9 cellular contexts compared by ENCODE assay signal in genomic region chrX:53481816-53482485, GRCh38. TPM values are rescaled to one million over a fixed set of nuclear protein-coding genes. Genes with fewer than 3 reads are reported as not detected.
A peak's percentile ranks its signal among the peaks of the same experiment; 100 is the strongest.
DNase-seq lines count a peak whose midpoint lies in the region; ATAC-seq lines count a peak whose summit lies in the region.
"Had no signal": no experiment of that assay in that cellular context is flagged by ENCODE, and none has a peak within 500 bp of the region (broad histone marks: within the 10 kb centered on the region; RNA-seq: fewer than 3 reads in every experiment).

No MANE protein-coding gene starts in this region.

- no peaks in the 10 kb centered on the region for H3K9me3 ChIP-seq in effector memory CD4-positive, alpha-beta T cell (ENCODE audit: control insufficient read depth, low read length)
- H3K9me3 ChIP-seq: ovary had no signal

- H3K4me1 ChIP-seq in effector memory CD4-positive, alpha-beta T cell (ENCODE audit: control insufficient read depth, insufficient read depth, low read length, poor library complexity, severe bottlenecking) = peaks cover 3% of the 10 kb centered on the region

- H3K27me3 ChIP-seq in H7 (ENCODE audit: control insufficient read depth, insufficient read depth, low read length) = no peaks in the 10 kb centered on the region
- no peaks in the 10 kb centered on the region for H3K27me3 ChIP-seq in effector memory CD4-positive, alpha-beta T cell (replicated peaks; ENCODE audit: control insufficient read depth, insufficient read depth, low read length, poor library complexity, severe bottlenecking)
- H3K27me3 ChIP-seq: ovary had no signal

- ATAC-seq in GM19328 (IDR thresholded peaks at IDR 0.05; ENCODE audit: unreplicated experiment) = no peak

- H3K4me3 ChIP-seq in H7 (ENCODE audit: insufficient read depth, low read depth, low read length) = no peak overlapping the region
- no peak overlapping the region for H3K4me3 ChIP-seq in effector memory CD4-positive, alpha-beta T cell (ENCODE audit: insufficient read depth, low read depth, low read length, poor library complexity, severe bottlenecking)
- H3K4me3 ChIP-seq: ovary had no signal

- no peak overlapping the region for H3K27ac ChIP-seq in effector memory CD4-positive, alpha-beta T cell (ENCODE audit: insufficient read depth, low read length, poor library complexity, severe bottlenecking)
- H3K27ac ChIP-seq: ovary had no signal

- H3K36me3 ChIP-seq in H7 (replicated peaks; ENCODE audit: control insufficient read depth, insufficient read depth, low read length) = no peaks in the 10 kb centered on the region
- H3K36me3 ChIP-seq in effector memory CD4-positive, alpha-beta T cell (ENCODE audit: control insufficient read depth, insufficient read depth, low read length) = no peaks in the 10 kb centered on the region
- H3K36me3 ChIP-seq: ovary had no signal

- DNase-seq in AG20443 (ENCODE audit: low spot score) = peak; percentile 57
- peak; percentile 55 for DNase-seq in H7
- DNase-seq in NCI-H510A treated with DMSO at 0.1 percent for 48 hours (lab: John Stamatoyannopoulos, UW) = peak; percentile 27
- DNase-seq in activated CD4-positive, alpha-beta T cell treated with anti-CD3 and anti-CD28 coated beads, Interleukin-2, amount 50 U/mL, for 1 hour = peak; percentile 30
- peak in 2 of 3 donors; percentile 10 to 17 for DNase-seq in effector memory CD4-positive, alpha-beta T cell
- DNase-seq in myocyte (ENCODE audit: low read depth) = peak; percentile 69
- peak; percentile 47 for DNase-seq in stromal cell of bone marrow (ENCODE audit: low read depth)

RNA-seq across cellular contexts. Expression of gene HSD17B10, which starts 47.8 kb away (rescaled TPM):
- total RNA-seq in H7 (2014; rRNA removed; shearing (Covaris generic)) = 109 and 156 TPM in 2 replicates
- 80.2 and 95.6 TPM in 2 replicates for total RNA-seq in myocyte
- 112 TPM for polyA plus RNA-seq in myocyte (2012)

RNA-seq across cellular contexts. Expression of gene RIBC1, which starts 59.3 kb away (rescaled TPM):
- 0.69 and 2.0 TPM in 2 replicates for total RNA-seq in H7 (2014; rRNA removed; shearing (Covaris generic))
- 0.16 and 1.1 TPM in 2 replicates for total RNA-seq in myocyte
- polyA plus RNA-seq in myocyte (2012) = 0.98 TPM

RNA-seq across cellular contexts. Expression of gene SMC1A, which starts 59.5 kb away (rescaled TPM):
- 28.3 and 30.6 TPM in 2 replicates for total RNA-seq in H7 (2014; rRNA removed; shearing (Covaris generic))
- 14.9 and 22.1 TPM in 2 replicates for total RNA-seq in myocyte
- polyA plus RNA-seq in myocyte (2012) = 18.5 TPM

Comparison
In these comparisons a context has a peak if more than half of its experiments do, and no peak if none do; other contexts are left out.
1. DNase-seq: peak in every context shown above with its lines; median percentile 69 in myocyte; 57 in AG20443; 55 in H7; 47 in stromal cell of bone marrow; 30 in activated CD4-positive, alpha-beta T cell treated with anti-CD3 and anti-CD28 coated beads, Interleukin-2, amount 50 U/mL, for 1 hour; 27 in NCI-H510A treated with DMSO at 0.1 percent for 48 hours; 14 in effector memory CD4-positive, alpha-beta T cell.